Comparison of ENCODE assay signal across 1 cellular context in genomic region chr2:20351555-20352229, GRCh38.
TF ChIP-seq lines count a peak whose summit lies in the region.

No MANE protein-coding gene starts in this region.

TF ChIP-seq in HepG2, 621 proteins besides CTCF, POLR2A, EP300 and RAD21 (continued from another document and continues in another):
- TF ChIP-seq, protein P1, sequence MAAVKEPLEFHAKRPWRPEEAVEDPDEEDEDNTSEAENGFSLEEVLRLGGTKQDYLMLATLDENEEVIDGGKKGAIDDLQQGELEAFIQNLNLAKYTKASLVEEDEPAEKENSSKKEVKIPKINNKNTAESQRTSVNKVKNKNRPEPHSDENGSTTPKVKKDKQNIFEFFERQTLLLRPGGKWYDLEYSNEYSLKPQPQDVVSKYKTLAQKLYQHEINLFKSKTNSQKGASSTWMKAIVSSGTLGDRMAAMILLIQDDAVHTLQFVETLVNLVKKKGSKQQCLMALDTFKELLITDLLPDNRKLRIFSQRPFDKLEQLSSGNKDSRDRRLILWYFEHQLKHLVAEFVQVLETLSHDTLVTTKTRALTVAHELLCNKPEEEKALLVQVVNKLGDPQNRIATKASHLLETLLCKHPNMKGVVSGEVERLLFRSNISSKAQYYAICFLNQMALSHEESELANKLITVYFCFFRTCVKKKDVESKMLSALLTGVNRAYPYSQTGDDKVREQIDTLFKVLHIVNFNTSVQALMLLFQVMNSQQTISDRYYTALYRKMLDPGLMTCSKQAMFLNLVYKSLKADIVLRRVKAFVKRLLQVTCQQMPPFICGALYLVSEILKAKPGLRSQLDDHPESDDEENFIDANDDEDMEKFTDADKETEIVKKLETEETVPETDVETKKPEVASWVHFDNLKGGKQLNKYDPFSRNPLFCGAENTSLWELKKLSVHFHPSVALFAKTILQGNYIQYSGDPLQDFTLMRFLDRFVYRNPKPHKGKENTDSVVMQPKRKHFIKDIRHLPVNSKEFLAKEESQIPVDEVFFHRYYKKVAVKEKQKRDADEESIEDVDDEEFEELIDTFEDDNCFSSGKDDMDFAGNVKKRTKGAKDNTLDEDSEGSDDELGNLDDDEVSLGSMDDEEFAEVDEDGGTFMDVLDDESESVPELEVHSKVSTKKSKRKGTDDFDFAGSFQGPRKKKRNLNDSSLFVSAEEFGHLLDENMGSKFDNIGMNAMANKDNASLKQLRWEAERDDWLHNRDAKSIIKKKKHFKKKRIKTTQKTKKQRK (IDR thresholded peaks at IDR 0.05; ENCODE audit: low read length), result no peak
- no peak for TF ChIP-seq YY1 (IDR thresholded peaks at IDR 0.05; ENCODE audit: insufficient read depth, insufficient replicate concordance, low read depth, low read length)
- TF ChIP-seq ZNF713 (CRISPR knock-in tag; IDR thresholded peaks at IDR 0.05), result no peak
- no peak for TF ChIP-seq ZSCAN22 (CRISPR knock-in tag; IDR thresholded peaks at IDR 0.05)
- TF ChIP-seq REST (IDR thresholded peaks at IDR 0.05; ENCODE audit: borderline replicate concordance in 1 of 2, low read depth in 1 of 2, low read length in 2 of 2), result no peak
- TF ChIP-seq ZNF260 (CRISPR knock-in tag; IDR thresholded peaks at IDR 0.05; ENCODE audit: borderline replicate concordance, low read depth), result no peak
- no peak for TF ChIP-seq ZBTB2 (CRISPR knock-in tag; IDR thresholded peaks at IDR 0.05; ENCODE audit: low read depth)
- TF ChIP-seq SAP130 (CRISPR knock-in tag; IDR thresholded peaks at IDR 0.05; ENCODE audit: low read depth), result peak; percentile 81
- no peak for TF ChIP-seq NFE2 (CRISPR knock-in tag; IDR thresholded peaks at IDR 0.05)
- TF ChIP-seq ZBTB20 (CRISPR knock-in tag; IDR thresholded peaks at IDR 0.05; ENCODE audit: borderline replicate concordance, low read depth), result peak; percentile 95
- TF ChIP-seq RCOR2 (CRISPR knock-in tag; IDR thresholded peaks at IDR 0.05), result no peak
- TF ChIP-seq MXD3 (CRISPR knock-in tag; IDR thresholded peaks at IDR 0.05), result no peak
- TF ChIP-seq, protein P2, sequence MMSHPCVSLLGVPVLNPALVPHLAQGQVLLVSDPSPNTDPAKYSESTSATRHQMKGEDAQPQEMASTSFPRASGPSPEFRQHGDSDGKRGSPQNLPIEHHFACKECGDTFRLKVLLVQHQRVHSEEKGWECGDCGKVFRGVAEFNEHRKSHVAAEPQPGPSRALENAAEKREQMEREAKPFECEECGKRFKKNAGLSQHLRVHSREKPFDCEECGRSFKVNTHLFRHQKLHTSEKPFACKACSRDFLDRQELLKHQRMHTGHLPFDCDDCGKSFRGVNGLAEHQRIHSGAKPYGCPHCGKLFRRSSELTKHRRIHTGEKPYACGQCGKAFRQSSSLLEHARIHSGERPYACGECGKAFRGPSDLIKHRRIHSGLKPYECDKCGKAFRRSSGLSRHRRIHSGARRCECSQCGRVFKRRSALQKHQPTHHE (CRISPR knock-in tag; IDR thresholded peaks at IDR 0.05; ENCODE audit: borderline replicate concordance), result no peak
- no peak for TF ChIP-seq TCF7 (IDR thresholded peaks at IDR 0.05; ENCODE audit: low read depth)
- TF ChIP-seq ZKSCAN8 (CRISPR knock-in tag; IDR thresholded peaks at IDR 0.05; ENCODE audit: borderline replicate concordance), result no peak
- no peak for TF ChIP-seq PCBP1 (IDR thresholded peaks at IDR 0.05; ENCODE audit: borderline replicate concordance, low read depth, low read length)
- TF ChIP-seq MYC (CRISPR knock-in tag; IDR thresholded peaks at IDR 0.05; ENCODE audit: borderline replicate concordance), result no peak
- TF ChIP-seq ZNF737 (CRISPR knock-in tag; IDR thresholded peaks at IDR 0.05; ENCODE audit: borderline replicate concordance), result no peak
- TF ChIP-seq, protein P3, sequence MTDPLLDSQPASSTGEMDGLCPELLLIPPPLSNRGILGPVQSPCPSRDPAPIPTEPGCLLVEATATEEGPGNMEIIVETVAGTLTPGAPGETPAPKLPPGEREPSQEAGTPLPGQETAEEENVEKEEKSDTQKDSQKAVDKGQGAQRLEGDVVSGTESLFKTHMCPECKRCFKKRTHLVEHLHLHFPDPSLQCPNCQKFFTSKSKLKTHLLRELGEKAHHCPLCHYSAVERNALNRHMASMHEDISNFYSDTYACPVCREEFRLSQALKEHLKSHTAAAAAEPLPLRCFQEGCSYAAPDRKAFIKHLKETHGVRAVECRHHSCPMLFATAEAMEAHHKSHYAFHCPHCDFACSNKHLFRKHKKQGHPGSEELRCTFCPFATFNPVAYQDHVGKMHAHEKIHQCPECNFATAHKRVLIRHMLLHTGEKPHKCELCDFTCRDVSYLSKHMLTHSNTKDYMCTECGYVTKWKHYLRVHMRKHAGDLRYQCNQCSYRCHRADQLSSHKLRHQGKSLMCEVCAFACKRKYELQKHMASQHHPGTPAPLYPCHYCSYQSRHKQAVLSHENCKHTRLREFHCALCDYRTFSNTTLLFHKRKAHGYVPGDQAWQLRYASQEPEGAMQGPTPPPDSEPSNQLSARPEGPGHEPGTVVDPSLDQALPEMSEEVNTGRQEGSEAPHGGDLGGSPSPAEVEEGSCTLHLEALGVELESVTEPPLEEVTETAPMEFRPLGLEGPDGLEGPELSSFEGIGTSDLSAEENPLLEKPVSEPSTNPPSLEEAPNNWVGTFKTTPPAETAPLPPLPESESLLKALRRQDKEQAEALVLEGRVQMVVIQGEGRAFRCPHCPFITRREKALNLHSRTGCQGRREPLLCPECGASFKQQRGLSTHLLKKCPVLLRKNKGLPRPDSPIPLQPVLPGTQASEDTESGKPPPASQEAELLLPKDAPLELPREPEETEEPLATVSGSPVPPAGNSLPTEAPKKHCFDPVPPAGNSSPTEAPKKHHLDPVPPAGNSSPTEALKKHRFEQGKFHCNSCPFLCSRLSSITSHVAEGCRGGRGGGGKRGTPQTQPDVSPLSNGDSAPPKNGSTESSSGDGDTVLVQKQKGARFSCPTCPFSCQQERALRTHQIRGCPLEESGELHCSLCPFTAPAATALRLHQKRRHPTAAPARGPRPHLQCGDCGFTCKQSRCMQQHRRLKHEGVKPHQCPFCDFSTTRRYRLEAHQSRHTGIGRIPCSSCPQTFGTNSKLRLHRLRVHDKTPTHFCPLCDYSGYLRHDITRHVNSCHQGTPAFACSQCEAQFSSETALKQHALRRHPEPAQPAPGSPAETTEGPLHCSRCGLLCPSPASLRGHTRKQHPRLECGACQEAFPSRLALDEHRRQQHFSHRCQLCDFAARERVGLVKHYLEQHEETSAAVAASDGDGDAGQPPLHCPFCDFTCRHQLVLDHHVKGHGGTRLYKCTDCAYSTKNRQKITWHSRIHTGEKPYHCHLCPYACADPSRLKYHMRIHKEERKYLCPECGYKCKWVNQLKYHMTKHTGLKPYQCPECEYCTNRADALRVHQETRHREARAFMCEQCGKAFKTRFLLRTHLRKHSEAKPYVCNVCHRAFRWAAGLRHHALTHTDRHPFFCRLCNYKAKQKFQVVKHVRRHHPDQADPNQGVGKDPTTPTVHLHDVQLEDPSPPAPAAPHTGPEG (CRISPR knock-in tag; IDR thresholded peaks at IDR 0.05), result no peak; the same call in 1 of the 2 replicates
- 0 out of 2 replicates have a peak, but pooled peaks have one; percentile 13 for TF ChIP-seq ZHX1 (CRISPR knock-in tag; IDR thresholded peaks at IDR 0.05; ENCODE audit: low read depth)
- peak; percentile 52; the same call in 1 of the 2 replicates for TF ChIP-seq POLR2AphosphoS5 (IDR thresholded peaks at IDR 0.05; ENCODE audit: low read depth, low read length)
- no peak for TF ChIP-seq TOE1 (CRISPR knock-in tag; IDR thresholded peaks at IDR 0.05)
- TF ChIP-seq ZNF577 (CRISPR knock-in tag; IDR thresholded peaks at IDR 0.05; ENCODE audit: borderline replicate concordance, low read depth), result no peak
- no peak for TF ChIP-seq ZNF788 (CRISPR knock-in tag; IDR thresholded peaks at IDR 0.05; ENCODE audit: borderline replicate concordance)
- no peak for TF ChIP-seq SIN3B (IDR thresholded peaks at IDR 0.05; ENCODE audit: low read length)
- no peak for TF ChIP-seq NCOA5 (CRISPR knock-in tag; IDR thresholded peaks at IDR 0.05)
- peak; percentile 53 for TF ChIP-seq CEBPG (CRISPR knock-in tag; IDR thresholded peaks at IDR 0.05)
- TF ChIP-seq USF2 (IDR thresholded peaks at IDR 0.05; ENCODE audit: low read depth, low read length), result no peak
- TF ChIP-seq USF2 (CRISPR knock-in tag; IDR thresholded peaks at IDR 0.05; ENCODE audit: borderline replicate concordance), result no peak
- TF ChIP-seq ZNF589 (CRISPR knock-in tag; conservative IDR thresholded peaks at IDR 0.05), result no peak
- TF ChIP-seq ZNF576 (CRISPR knock-in tag; IDR thresholded peaks at IDR 0.05), result no peak; the same call in 1 of the 2 replicates
- no peak; the same call in 1 of the 2 replicates for TF ChIP-seq ZSCAN9 (CRISPR knock-in tag; IDR thresholded peaks at IDR 0.05; ENCODE audit: borderline replicate concordance)
- TF ChIP-seq SP5 (CRISPR knock-in tag; IDR thresholded peaks at IDR 0.05; ENCODE audit: borderline replicate concordance, low read depth), result no peak
- TF ChIP-seq CHCHD3 (CRISPR knock-in tag; IDR thresholded peaks at IDR 0.05), result no peak
- no peak for TF ChIP-seq DPF2 (CRISPR knock-in tag; IDR thresholded peaks at IDR 0.05; ENCODE audit: borderline replicate concordance, low read depth)
- no peak for TF ChIP-seq SNAI1 (CRISPR knock-in tag; IDR thresholded peaks at IDR 0.05; ENCODE audit: borderline replicate concordance)
- TF ChIP-seq LCORL (IDR thresholded peaks at IDR 0.05), result no peak
- no peak; the same call in 1 of the 2 replicates for TF ChIP-seq LCORL (CRISPR knock-in tag; IDR thresholded peaks at IDR 0.05)
